Comparison of ENCODE assay signal across 10 cellular contexts in the genomic region with DNA sequence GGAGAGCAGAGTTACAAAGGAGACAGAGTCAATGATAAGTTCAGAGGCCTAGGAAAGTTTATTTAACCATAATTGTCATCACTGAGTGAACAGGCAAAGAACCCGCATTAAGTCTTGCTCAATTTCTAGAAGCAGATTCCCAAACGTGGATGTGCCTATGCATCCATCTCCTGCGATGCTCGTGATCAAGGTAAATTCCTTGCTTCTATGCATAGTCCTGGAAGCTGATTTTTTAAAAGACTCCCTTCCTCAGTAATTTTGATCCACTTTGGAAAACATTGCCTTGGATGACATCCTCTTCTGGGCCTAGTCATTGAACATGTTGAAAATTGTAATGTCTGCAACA.
A peak's percentile ranks its signal among the peaks of the same experiment; 100 is the strongest.
DNase-seq lines count a peak whose midpoint lies in the region; ATAC-seq and TF ChIP-seq lines count a peak whose summit lies in the region.
"Had no signal": no experiment of that assay in that cellular context is flagged by ENCODE, and none has a peak within 500 bp of the region (broad histone marks: within the 10 kb centered on the region; RNA-seq: fewer than 3 reads in every experiment).

No MANE protein-coding gene starts in this region.

- no peak for TF ChIP-seq CTCF in endodermal cell (conservative IDR thresholded peaks at IDR 0.05)
- TF ChIP-seq CTCF in upper lobe of right lung (IDR thresholded peaks at IDR 0.05): no peak

- peak overlapping the region; percentile 81 for H2BK5ac ChIP-seq in trophoblast cell (ENCODE audit: low read depth, low read length, poor library complexity)

- H2BK120ac ChIP-seq in trophoblast cell (ENCODE audit: insufficient read depth, low read length, poor library complexity): peak overlapping the region; percentile 52

- DNase-seq in endodermal cell: no peak
- DNase-seq in trophoblast cell: peak; percentile 48 to 85
- DNase-seq in stimulated activated CD4-positive, alpha-beta T cell treated with anti-CD3 and anti-CD28 coated beads, Interleukin-1b, Interleukin-23, amount 100 ng/mL, for 48 hours: no peak
- no peak for DNase-seq in stimulated activated CD4-positive, alpha-beta T cell treated with anti-CD3 and anti-CD28 coated beads, Interleukin-4, amount 100 ng/mL, for 24 hours
- DNase-seq in upper lobe of right lung: no peak

- no peak overlapping the region for H4K12ac ChIP-seq in trophoblast cell (ENCODE audit: low read depth, low read length)

- H3K79me1 ChIP-seq in trophoblast cell (ENCODE audit: low read length): peaks cover 18% of the 10 kb centered on the region

- peak overlapping the region; percentile 67 for H2BK12ac ChIP-seq in trophoblast cell (ENCODE audit: low read length)

- H3K9ac ChIP-seq in HUES64 (ENCODE audit: low read depth, low read length) (no peak overlapping the region), endodermal cell (ENCODE audit: extremely low read depth, low read length, poor library complexity, severe bottlenecking) (no peak overlapping the region), trophoblast cell (ENCODE audit: low read length) (no peak overlapping the region)

- H3K4ac ChIP-seq in trophoblast cell (ENCODE audit: low read depth, low read length): no peak overlapping the region

- 95% methylated on average over 4 of the region's 4 CpGs for WGBS in HUES64
- WGBS in endodermal cell (ENCODE audit: insufficient coverage in 1 of 2, insufficient read length in 1 of 2), 2 experiments: 92 to 95% methylated on average over 4 of the region's 4 CpGs
- WGBS in trophoblast cell (ENCODE audit: extremely low coverage, insufficient coverage, insufficient read length): no CpG with 5 or more reads among the region's 4 CpGs

- H3K36me3 Mint-ChIP-seq in endodermal cell (ENCODE audit: low read depth): no peaks in the 10 kb centered on the region
- H3K36me3 Mint-ChIP-seq: CD8-positive, alpha-beta T cell had no signal

- no peak overlapping the region for H3K4me2 ChIP-seq in trophoblast cell (ENCODE audit: low read length)

- H3K4me1 ChIP-seq in ACC112 (ENCODE audit: control insufficient read depth, insufficient read depth, low read length, unreplicated experiment) (peaks cover 54% of the 10 kb centered on the region), HUES64 (ENCODE audit: insufficient read depth, low read length) (peaks cover 2% of the 10 kb centered on the region; the same call in 1 of the 2 replicates), endodermal cell (ENCODE audit: control insufficient read depth, insufficient read depth, low read length) (no peaks in the 10 kb centered on the region), trophoblast cell (ENCODE audit: control insufficient read depth in 1 of 2, insufficient read depth in 2 of 2, low read length in 2 of 2) (peaks cover 2 to 6% of the 10 kb centered on the region in 2 experiments), upper lobe of right lung (peaks cover 12% of the 10 kb centered on the region)
- H3K4me1 ChIP-seq: prostate gland had no signal

- H3K9me3 ChIP-seq in HUES64 (ENCODE audit: insufficient read depth, low read depth, low read length) (no peaks in the 10 kb centered on the region), endodermal cell (ENCODE audit: control insufficient read depth, low read length) (no peaks in the 10 kb centered on the region), trophoblast cell (ENCODE audit: insufficient read depth, low read depth, low read length) (peaks cover under 1% of the 10 kb centered on the region), upper lobe of right lung (no peaks in the 10 kb centered on the region)
- H3K9me3 ChIP-seq: prostate gland had no signal

- no peaks in the 10 kb centered on the region for H3K4me1 Mint-ChIP-seq in endodermal cell

- no peaks in the 10 kb centered on the region for H3K27me3 ChIP-seq in ACC112 (ENCODE audit: insufficient read depth, low read length)
- no peaks in the 10 kb centered on the region for H3K27me3 ChIP-seq in HUES64 (ENCODE audit: insufficient read depth, low read length)
- H3K27me3 ChIP-seq in endodermal cell (ENCODE audit: control insufficient read depth, insufficient read depth, low read length, poor library complexity, severe bottlenecking): no peaks in the 10 kb centered on the region
- H3K27me3 ChIP-seq in trophoblast cell (ENCODE audit: insufficient read depth, low read length): no peaks in the 10 kb centered on the region
- H3K27me3 ChIP-seq in upper lobe of right lung: no peaks in the 10 kb centered on the region

- H3K23ac ChIP-seq in trophoblast cell (ENCODE audit: low read length): no peak overlapping the region

- H3K4me3 ChIP-seq in ACC112 (ENCODE audit: low read depth, low read length) (peak overlapping the region; percentile 15; the same call in 1 of the 2 replicates), HUES64 (ENCODE audit: low read length) (no peak overlapping the region), endodermal cell (ENCODE audit: low read length) (no peak overlapping the region), trophoblast cell (ENCODE audit: low read depth, low read length) (no peak overlapping the region), upper lobe of right lung (no peak overlapping the region)
- H3K4me3 ChIP-seq: prostate gland had no signal

- H3K27ac Mint-ChIP-seq in endodermal cell: peak overlapping the region; percentile 46
- H3K27ac Mint-ChIP-seq: CD8-positive, alpha-beta T cell had no signal

- intact Hi-C loops in upper lobe of right lung (cut with DNase I): no loop called here

- peak overlapping the region; percentile 26 for H2AFZ ChIP-seq in ACC112 (ENCODE audit: low read length, unreplicated experiment)
- no peak overlapping the region for H2AFZ ChIP-seq in trophoblast cell (ENCODE audit: insufficient read depth, low read length, poor library complexity)

- H3K18ac ChIP-seq in trophoblast cell (ENCODE audit: low read length): no peak overlapping the region

- no peak overlapping the region for H2AK5ac ChIP-seq in trophoblast cell (ENCODE audit: low read length)

- ATAC-seq in GM18858 (IDR thresholded peaks at IDR 0.05; ENCODE audit: unreplicated experiment): no peak
- no peak for ATAC-seq in upper lobe of right lung

- H3K79me2 ChIP-seq in ACC112 (ENCODE audit: control insufficient read depth, insufficient read depth, low read length, unreplicated experiment) (no peaks in the 10 kb centered on the region), trophoblast cell (ENCODE audit: control insufficient read depth, insufficient read depth, low read length, poor library complexity) (no peaks in the 10 kb centered on the region)

- peak overlapping the region; percentile 36 for H4K8ac ChIP-seq in trophoblast cell (ENCODE audit: low read depth, low read length)

- H3K27me3 Mint-ChIP-seq in endodermal cell (ENCODE audit: insufficient read depth): no peaks in the 10 kb centered on the region

- no peak overlapping the region for H3K4me3 Mint-ChIP-seq in endodermal cell
- H3K4me3 Mint-ChIP-seq: CD8-positive, alpha-beta T cell had no signal

- peak overlapping the region; percentile 46 for H3K14ac ChIP-seq in trophoblast cell (ENCODE audit: low read length)

- H3K36me3 ChIP-seq in ACC112 (ENCODE audit: insufficient read depth, low read length): no peaks in the 10 kb centered on the region
- H3K36me3 ChIP-seq in HUES64 (ENCODE audit: insufficient read depth, low read length): no peaks in the 10 kb centered on the region
- no peaks in the 10 kb centered on the region for H3K36me3 ChIP-seq in endodermal cell (ENCODE audit: control insufficient read depth, insufficient read depth, low read length)
- no peaks in the 10 kb centered on the region for H3K36me3 ChIP-seq in trophoblast cell (ENCODE audit: control insufficient read depth in 1 of 2, insufficient read depth in 2 of 2, low read length in 2 of 2)
- H3K36me3 ChIP-seq in upper lobe of right lung: no peaks in the 10 kb centered on the region
- H3K36me3 ChIP-seq: prostate gland had no signal

- no peaks in the 10 kb centered on the region for H3K9me3 Mint-ChIP-seq in endodermal cell
- H3K9me3 Mint-ChIP-seq: CD8-positive, alpha-beta T cell had no signal

- H4K91ac ChIP-seq in trophoblast cell (ENCODE audit: low read depth, low read length): peak overlapping the region; percentile 41

- H3K27ac ChIP-seq in ACC112 (ENCODE audit: low read depth, low read length) (peak overlapping the region; percentile 98), HUES64 (ENCODE audit: low read depth, low read length) (peak overlapping the region; percentile 0; the same call in 1 of the 2 replicates), endodermal cell (ENCODE audit: low read depth, low read length) (no peak overlapping the region), trophoblast cell (ENCODE audit: low read depth, low read length) (peak overlapping the region; percentile 87), upper lobe of right lung (no peak overlapping the region)
- H3K27ac ChIP-seq: prostate gland had no signal

Comparison
In these comparisons a context has a peak if more than half of its experiments do, and no peak if none do; other contexts are left out.
1. H3K27ac ChIP-seq: peak in ACC112 (single experiment), HUES64 (single experiment) and trophoblast cell (single experiment); none in endodermal cell (single experiment) and upper lobe of right lung (single experiment).
2. DNase-seq: peak in trophoblast cell (2 of 2); none in endodermal cell (single experiment), stimulated activated CD4-positive, alpha-beta T cell treated with anti-CD3 and anti-CD28 coated beads, Interleukin-1b, Interleukin-23, amount 100 ng/mL, for 48 hours (single experiment), stimulated activated CD4-positive, alpha-beta T cell treated with anti-CD3 and anti-CD28 coated beads, Interleukin-4, amount 100 ng/mL, for 24 hours (single experiment) and upper lobe of right lung (single experiment).